20 cellular contexts compared by ENCODE assay signal in genomic region chr19:9906475-9907087, GRCh38. TPM values are rescaled to one million over a fixed set of nuclear protein-coding genes. Genes with fewer than 3 reads are reported as not detected.
A peak's percentile ranks its signal among the peaks of the same experiment; 100 is the strongest.
DNase-seq lines count a peak whose midpoint lies in the region; ATAC-seq and TF ChIP-seq lines count a peak whose summit lies in the region.
"Had no signal": no experiment of that assay in that cellular context is flagged by ENCODE, and none has a peak within 500 bp of the region (broad histone marks: within the 10 kb centered on the region; RNA-seq: fewer than 3 reads in every experiment).

No MANE protein-coding gene starts in this region.

- ATAC-seq in left ventricle myocardium superior: peak; percentile 68
- ATAC-seq in GM21717 (IDR thresholded peaks at IDR 0.05; ENCODE audit: unreplicated experiment): no peak
- ATAC-seq: activated CD8-positive, alpha-beta memory T cell treated with anti-CD3 and anti-CD28 coated beads, Interleukin-2, amount 10 ng/mL, durations not matched to agents 7 days and 5 days; natural killer cell; T-helper 17 cell had no signal

- H3K4me3 ChIP-seq in H7 (ENCODE audit: insufficient read depth, low read depth, low read length): no peak overlapping the region
- H3K4me3 ChIP-seq in SK-N-MC: no peak overlapping the region
- H3K4me3 ChIP-seq in osteoblast (ENCODE audit: insufficient read depth, low read length): no peak overlapping the region
- no peak overlapping the region for H3K4me3 ChIP-seq in esophagus squamous epithelium
- H3K4me3 ChIP-seq: PC-9 had no signal

- no peak overlapping the region for H2AFZ ChIP-seq in osteoblast (ENCODE audit: low read length)
- H2AFZ ChIP-seq: PC-9 had no signal

- H3K27ac ChIP-seq in SK-N-MC: peak overlapping the region; percentile 73
- H3K27ac ChIP-seq in osteoblast (ENCODE audit: low read depth, low read length): no peak overlapping the region
- H3K27ac ChIP-seq in esophagus squamous epithelium: no peak overlapping the region
- H3K27ac ChIP-seq: PC-9 had no signal

- H3K4me2 ChIP-seq in osteoblast (ENCODE audit: insufficient read depth, low read length): no peak overlapping the region
- H3K4me2 ChIP-seq: PC-9 had no signal

- 60 to 74% methylated on average over 12 of the region's 16 CpGs for WGBS in esophagus squamous epithelium, 2 donors

- no peak overlapping the region for H3K9ac ChIP-seq in SK-N-MC (ENCODE audit: insufficient read length)

- H3K36me3 ChIP-seq in H7 (replicated peaks; ENCODE audit: control insufficient read depth, insufficient read depth, low read length) (no peaks in the 10 kb centered on the region), SK-N-MC (ENCODE audit: insufficient read depth, low read length) (peaks cover 33% of the 10 kb centered on the region), osteoblast (ENCODE audit: insufficient read depth, low read length) (no peaks in the 10 kb centered on the region), esophagus squamous epithelium (no peaks in the 10 kb centered on the region)

- no peak for TF ChIP-seq POLR2A in esophagus squamous epithelium (IDR thresholded peaks at IDR 0.05)

- no peaks in the 10 kb centered on the region for H3K27me3 ChIP-seq in H7 (ENCODE audit: control insufficient read depth, insufficient read depth, low read length)
- H3K27me3 ChIP-seq in osteoblast (ENCODE audit: insufficient read depth, low read length): peaks cover under 1% of the 10 kb centered on the region
- H3K27me3 ChIP-seq in esophagus squamous epithelium: peaks cover 0 to 14% (median 0%) of the 10 kb centered on the region in 4 donors

- H3K79me2 ChIP-seq in osteoblast (ENCODE audit: insufficient read depth, low read length): no peaks in the 10 kb centered on the region

- DNase-seq in H7 (peak; percentile 62), SK-N-MC (ENCODE audit: low read depth, low spot score) (no peak), left ventricle myocardium superior (no peak), osteoblast (ENCODE audit: insufficient read length, low spot score, missing footprints) (peak; percentile 59), esophagus squamous epithelium (lab: John Stamatoyannopoulos, UW) (no peak)
- DNase-seq in stimulated activated naive CD4-positive, alpha-beta T cell treated with Interleukin-2 at 50 U/mL for 16 hours (lab: John Stamatoyannopoulos, UW): no peak
- DNase-seq: activated CD4-positive, alpha-beta T cell treated with anti-CD3 and anti-CD28 coated beads, Interleukin-2, amount 10 ng/mL, durations not matched to agents 24 days and 14 days; activated CD8-positive, alpha-beta memory T cell treated with anti-CD3 and anti-CD28 coated beads, Interleukin-2, amount 10 ng/mL, durations not matched to agents 7 days and 5 days; CD4-positive, CD25-positive, alpha-beta regulatory T cell; DMS 273 treated with DMSO at 0.1 percent for 48 hours; foreskin melanocyte; HCEC 1CT; KG1; natural killer cell; NCI-H1694 treated with DMSO at 0.1 percent for 48 hours; NCI-H774; PC-9; T-helper 17 cell had no signal

- TF ChIP-seq CTCF in osteoblast (IDR thresholded peaks at IDR 0.05; ENCODE audit: extremely low read depth, low read depth, low read length): no peak
- TF ChIP-seq CTCF in esophagus squamous epithelium (IDR thresholded peaks at IDR 0.05): no peak

- H4K20me1 ChIP-seq in osteoblast (ENCODE audit: insufficient read depth, low read length): no peaks in the 10 kb centered on the region

- no peaks in the 10 kb centered on the region for H3K9me3 ChIP-seq in SK-N-MC (ENCODE audit: low read depth, low read length)
- H3K9me3 ChIP-seq in osteoblast (ENCODE audit: low read depth, low read length): no peaks in the 10 kb centered on the region
- no peaks in the 10 kb centered on the region for H3K9me3 ChIP-seq in esophagus squamous epithelium

- H3K4me1 ChIP-seq in osteoblast (ENCODE audit: insufficient read depth, low read length) (no peaks in the 10 kb centered on the region), esophagus squamous epithelium (no peaks in the 10 kb centered on the region)

- intact Hi-C loops in left ventricle myocardium superior (cut with micrococcal nuclease) (no loop called here), esophagus squamous epithelium (cut with DNase I) (no loop called here)

RNA-seq across cellular contexts. Expression of gene OLFM2, which starts 29.7 kb away (rescaled TPM):
- 40.0 and 63.4 TPM in 2 replicates for total RNA-seq in H7 (2014; rRNA removed; shearing (Covaris generic))
- 1.8 TPM for total RNA-seq in left ventricle myocardium superior
- total RNA-seq in osteoblast: 0.29 and 0.72 TPM in 2 replicates
- total RNA-seq in esophagus squamous epithelium: 10 to 100 TPM in 2 of 4 donors, 1 to 10 TPM in 2; 8.6 to 14.6 (median 9.8) TPM
- total RNA-seq: HT-29 had no signal

Comparison
In these comparisons a context has a peak if more than half of its experiments do, and no peak if none do; other contexts are left out.
1. DNase-seq: peak in H7 (single experiment) and osteoblast (single experiment); none in SK-N-MC (single experiment), left ventricle myocardium superior (single experiment), esophagus squamous epithelium (single experiment) and stimulated activated naive CD4-positive, alpha-beta T cell treated with Interleukin-2 at 50 U/mL for 16 hours (single experiment).